Comparison of ENCODE assay signal across 23 cellular contexts in genomic region chr9:108521063-108521462, GRCh38.
DNase-seq lines count a peak whose midpoint lies in the region; ATAC-seq, FAIRE-seq and TF ChIP-seq lines count a peak whose summit lies in the region.
"Had no signal": no experiment of that assay in that cellular context is flagged by ENCODE, and none has a peak within 500 bp of the region (broad histone marks: within the 10 kb centered on the region; RNA-seq: fewer than 3 reads in every experiment).

No MANE protein-coding gene starts in this region.

- H3K4me1 ChIP-seq in GM23248 (ENCODE audit: insufficient read depth) (peaks cover 10% of the 10 kb centered on the region), fibroblast of lung (ENCODE audit: control insufficient read depth, extremely low read depth, insufficient read depth, low read length) (no peaks in the 10 kb centered on the region), kidney (ENCODE audit: control insufficient read depth in 1 of 2, insufficient read depth in 1 of 2, low read depth in 1 of 2, low read length in 2 of 2) (no peaks in the 10 kb centered on the region)
- H3K4me1 ChIP-seq: upper lobe of left lung had no signal

- H3K4me2 ChIP-seq in GM23248 (ENCODE audit: unreplicated experiment) (no peak overlapping the region), fibroblast of lung (ENCODE audit: extremely low read depth, insufficient read depth, low read length) (no peak overlapping the region)
- H3K4me2 ChIP-seq: BLaER1 treated with 17β-estradiol and CSF1 and Interleukin-3, amounts not matched to agents 10 nM and 100 nM had no signal

- no peaks in the 10 kb centered on the region for H3K9me2 ChIP-seq in GM23248 (ENCODE audit: insufficient read depth)

- H3K79me2 ChIP-seq in GM23248 (ENCODE audit: insufficient read depth) = no peaks in the 10 kb centered on the region
- H3K79me2 ChIP-seq in fibroblast of lung (ENCODE audit: control insufficient read depth, insufficient read depth, low read length) = no peaks in the 10 kb centered on the region

- H3K36me3 ChIP-seq in GM23248 (ENCODE audit: low read depth) = no peaks in the 10 kb centered on the region
- H3K36me3 ChIP-seq in fibroblast of lung (ENCODE audit: control insufficient read depth, insufficient read depth, low read length) = no peaks in the 10 kb centered on the region
- H3K36me3 ChIP-seq in kidney (ENCODE audit: control insufficient read depth in 1 of 2, insufficient read depth in 2 of 2, low read length in 2 of 2) = no peaks in the 10 kb centered on the region
- H3K36me3 ChIP-seq: BLaER1 treated with 17β-estradiol and CSF1 and Interleukin-3, amounts not matched to agents 10 nM and 100 nM; upper lobe of left lung had no signal

- TF ChIP-seq CTCF in fibroblast of lung (conservative IDR thresholded peaks at IDR 0.05 in 1 of 2, IDR thresholded peaks at IDR 0.05 in 1 of 2; ENCODE audit: low read depth in 1 of 2, low read length in 2 of 2) (no peak), retinal pigment epithelial cell (conservative IDR thresholded peaks at IDR 0.05; ENCODE audit: low read depth, low read length) (no peak), kidney (IDR thresholded peaks at IDR 0.05; ENCODE audit: borderline replicate concordance, extremely low read depth, insufficient read depth) (no peak)

- H3K27me3 ChIP-seq in GM23248 (replicated peaks; ENCODE audit: insufficient read depth) (no peaks in the 10 kb centered on the region), fibroblast of lung (ENCODE audit: control insufficient read depth, insufficient read depth, low read length) (no peaks in the 10 kb centered on the region)
- H3K27me3 ChIP-seq: BLaER1 treated with 17β-estradiol and CSF1 and Interleukin-3, amounts not matched to agents 10 nM and 100 nM; upper lobe of left lung had no signal

- H2AFZ ChIP-seq in GM23248 = no peak overlapping the region
- no peak overlapping the region for H2AFZ ChIP-seq in fibroblast of lung (ENCODE audit: low read length)

- H4K20me1 ChIP-seq in GM23248 (ENCODE audit: insufficient read depth) (no peaks in the 10 kb centered on the region), fibroblast of lung (ENCODE audit: control insufficient read depth, extremely low read depth, insufficient read depth, low read length) (no peaks in the 10 kb centered on the region)
- H4K20me1 ChIP-seq: BLaER1 treated with 17β-estradiol and CSF1 and Interleukin-3, amounts not matched to agents 10 nM and 100 nM had no signal

- no peak overlapping the region for H3K27ac ChIP-seq in GM23248
- H3K27ac ChIP-seq in fibroblast of lung (ENCODE audit: insufficient read depth, low read length) = no peak overlapping the region
- H3K27ac ChIP-seq in kidney (ENCODE audit: low read depth in 2 of 2, low read length in 2 of 2) = no peak overlapping the region
- H3K27ac ChIP-seq: BLaER1 treated with 17β-estradiol and CSF1 and Interleukin-3, amounts not matched to agents 10 nM and 100 nM; upper lobe of left lung had no signal

- H3K9me3 ChIP-seq in GM23248 (ENCODE audit: low read depth) (no peaks in the 10 kb centered on the region), fibroblast of lung (ENCODE audit: control insufficient read depth, insufficient read depth, low read depth, low read length) (no peaks in the 10 kb centered on the region), kidney (ENCODE audit: control insufficient read depth in 1 of 2, low read length in 2 of 2) (no peaks in the 10 kb centered on the region)
- H3K9me3 ChIP-seq: BLaER1 treated with 17β-estradiol and CSF1 and Interleukin-3, amounts not matched to agents 10 nM and 100 nM; mucosa of descending colon; upper lobe of left lung had no signal

- in situ Hi-C loops in GM23248 (cut with MboI) = no loop called here

- no peak overlapping the region for H3K9ac ChIP-seq in GM23248
- H3K9ac ChIP-seq in fibroblast of lung (ENCODE audit: insufficient read depth, low read length) = no peak overlapping the region
- H3K9ac ChIP-seq in kidney (ENCODE audit: low read length in 2 of 2) = no peak overlapping the region
- H3K9ac ChIP-seq: BLaER1 treated with 17β-estradiol and CSF1 and Interleukin-3, amounts not matched to agents 10 nM and 100 nM had no signal

- no peak overlapping the region for H3K4me3 ChIP-seq in GM23248
- H3K4me3 ChIP-seq in fibroblast of lung (replicated peaks in 1 of 4; ENCODE audit: control extremely low read depth in 1 of 4, insufficient read depth in 1 of 4, low read depth in 3 of 4, low read length in 4 of 4) = no peak overlapping the region
- H3K4me3 ChIP-seq in retinal pigment epithelial cell (ENCODE audit: low read length) = no peak overlapping the region
- H3K4me3 ChIP-seq in kidney (ENCODE audit: low read length in 2 of 2) = no peak overlapping the region
- H3K4me3 ChIP-seq: BLaER1 treated with 17β-estradiol and CSF1 and Interleukin-3, amounts not matched to agents 10 nM and 100 nM; mucosa of descending colon; upper lobe of left lung had no signal

- ATAC-seq in SK-N-SH treated with all-trans-retinoic acid at 6 μM for 48 hours = peak; percentile 74
- ATAC-seq: mucosa of descending colon had no signal

- intact Hi-C loops in kidney (cut with DNase I) = no loop called here

- no peak for FAIRE-seq in kidney (lab: Jason Lieb, UNC)
- FAIRE-seq: small intestine had no signal

- peak; percentile 63 for DNase-seq in GM23248
- peak; percentile 63 to 69 for DNase-seq in fibroblast of lung (ENCODE audit: low read depth in 2 of 2)
- peak; percentile 5 for DNase-seq in retinal pigment epithelial cell (ENCODE audit: low read depth)
- DNase-seq in iPS-NIHi7 (ENCODE audit: extremely low spot score) = no peak
- DNase-seq in NCI-H748 treated with DMSO at 0.1 percent for 48 hours (lab: John Stamatoyannopoulos, UW) = no peak
- no peak for DNase-seq in NCI-H1105 (lab: John Stamatoyannopoulos, UW)
- DNase-seq in kidney = no peak
- DNase-seq: activated CD4-positive, alpha-beta memory T cell treated with anti-CD3 and anti-CD28 coated beads, Interleukin-2, amount 10 ng/mL, durations not matched to agents 7 days and 5 days; anterior cingulate cortex; DMS79 treated with DMSO at 0.1 percent for 48 hours; effector CD8-positive, alpha-beta T cell; H7; KBM-7; left cardiac atrium; mucosa of descending colon; NCI-H1417 treated with DMSO at 0.1 percent for 48 hours; NCI-H446 treated with DMSO at 0.1 percent for 48 hours; nucleus accumbens; small intestine; stimulated activated naive CD4-positive, alpha-beta T cell treated with Interleukin-2 at 50 U/mL for 16 hours; upper lobe of left lung had no signal

- 91 to 94% methylated on average over 2 of the region's 2 CpGs for WGBS in GM23248 (ENCODE audit: low coverage in 1 of 2, low lambda C conversion rate in 2 of 2, missing lambda C conversion rate in 2 of 2), 2 experiments

- H3F3A ChIP-seq in GM23248 (ENCODE audit: insufficient read depth) = no peaks in the 10 kb centered on the region

TF ChIP-seq in SK-N-SH treated with all-trans-retinoic acid at 6 μM for 48 hours, 23 proteins besides CTCF, POLR2A, EP300 and RAD21:
- TF ChIP-seq TOX (CRISPR knock-in tag; IDR thresholded peaks at IDR 0.05; ENCODE audit: borderline replicate concordance) (no peak), ZFP3 (CRISPR knock-in tag; IDR thresholded peaks at IDR 0.05) (no peak), ZC3H10 (CRISPR knock-in tag; IDR thresholded peaks at IDR 0.05) (no peak), SNAI2 (CRISPR knock-in tag; IDR thresholded peaks at IDR 0.05) (no peak), CREB5 (CRISPR knock-in tag; IDR thresholded peaks at IDR 0.05; ENCODE audit: low read depth) (no peak), CSDC2 (CRISPR knock-in tag; IDR thresholded peaks at IDR 0.05) (no peak), ISL1 (CRISPR knock-in tag; IDR thresholded peaks at IDR 0.05) (no peak), ESRRG (CRISPR knock-in tag; IDR thresholded peaks at IDR 0.05) (no peak), BACH2 (CRISPR knock-in tag; IDR thresholded peaks at IDR 0.05; ENCODE audit: borderline replicate concordance) (no peak), POU6F1 (CRISPR knock-in tag; IDR thresholded peaks at IDR 0.05; ENCODE audit: borderline replicate concordance, low read depth) (no peak)

Comparison
In these comparisons a context has a peak if more than half of its experiments do, and no peak if none do; other contexts are left out.
1. DNase-seq: peak in GM23248 (single experiment), fibroblast of lung (2 of 2) and retinal pigment epithelial cell (single experiment); none in iPS-NIHi7 (single experiment), NCI-H748 treated with DMSO at 0.1 percent for 48 hours (single experiment), NCI-H1105 (single experiment) and kidney (single experiment).